Comparison of ENCODE assay signal across 1 cellular context in genomic region chr1:10704383-10704882, GRCh38.
TF ChIP-seq lines count a peak whose summit lies in the region.

No MANE protein-coding gene starts in this region.

TF ChIP-seq in H1, 55 proteins besides CTCF, POLR2A, EP300 and RAD21:
- TF ChIP-seq, protein P1, sequence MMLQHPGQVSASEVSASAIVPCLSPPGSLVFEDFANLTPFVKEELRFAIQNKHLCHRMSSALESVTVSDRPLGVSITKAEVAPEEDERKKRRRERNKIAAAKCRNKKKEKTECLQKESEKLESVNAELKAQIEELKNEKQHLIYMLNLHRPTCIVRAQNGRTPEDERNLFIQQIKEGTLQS (IDR thresholded peaks at IDR 0.05; ENCODE audit: insufficient read depth, low read depth, low read length), result no peak
- 0 out of 2 replicates have a peak, but pooled peaks have one; percentile 7 for TF ChIP-seq KDM1A (IDR thresholded peaks at IDR 0.05; ENCODE audit: borderline replicate concordance, low read length)
- peak; percentile 46; the same call in 1 of the 2 replicates for TF ChIP-seq POLR2AphosphoS5 (IDR thresholded peaks at IDR 0.05; ENCODE audit: low read depth, low read length)
- 0 out of 2 replicates have a peak, but pooled peaks have one; percentile 40 for TF ChIP-seq PHF8 (conservative IDR thresholded peaks at IDR 0.05; ENCODE audit: low read depth, low read length)
- no peak for TF ChIP-seq RXRA (IDR thresholded peaks at IDR 0.05; ENCODE audit: insufficient read depth, low read depth, low read length)
- TF ChIP-seq, protein P2, sequence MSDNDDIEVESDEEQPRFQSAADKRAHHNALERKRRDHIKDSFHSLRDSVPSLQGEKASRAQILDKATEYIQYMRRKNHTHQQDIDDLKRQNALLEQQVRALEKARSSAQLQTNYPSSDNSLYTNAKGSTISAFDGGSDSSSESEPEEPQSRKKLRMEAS (IDR thresholded peaks at IDR 0.05), result peak; percentile 21; the same call in 1 of the 2 replicates
- TF ChIP-seq, protein P3, sequence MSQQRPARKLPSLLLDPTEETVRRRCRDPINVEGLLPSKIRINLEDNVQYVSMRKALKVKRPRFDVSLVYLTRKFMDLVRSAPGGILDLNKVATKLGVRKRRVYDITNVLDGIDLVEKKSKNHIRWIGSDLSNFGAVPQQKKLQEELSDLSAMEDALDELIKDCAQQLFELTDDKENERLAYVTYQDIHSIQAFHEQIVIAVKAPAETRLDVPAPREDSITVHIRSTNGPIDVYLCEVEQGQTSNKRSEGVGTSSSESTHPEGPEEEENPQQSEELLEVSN (IDR thresholded peaks at IDR 0.05), result peak; percentile 34; the same call in 1 of the 2 replicates
- peak; percentile 39 for TF ChIP-seq KDM4A (IDR thresholded peaks at IDR 0.05; ENCODE audit: low read depth, low read length, severe bottlenecking)
- no peak for TF ChIP-seq SAP30 (IDR thresholded peaks at IDR 0.05; ENCODE audit: insufficient read depth, insufficient replicate concordance, low read length)
- TF ChIP-seq, protein P4, sequence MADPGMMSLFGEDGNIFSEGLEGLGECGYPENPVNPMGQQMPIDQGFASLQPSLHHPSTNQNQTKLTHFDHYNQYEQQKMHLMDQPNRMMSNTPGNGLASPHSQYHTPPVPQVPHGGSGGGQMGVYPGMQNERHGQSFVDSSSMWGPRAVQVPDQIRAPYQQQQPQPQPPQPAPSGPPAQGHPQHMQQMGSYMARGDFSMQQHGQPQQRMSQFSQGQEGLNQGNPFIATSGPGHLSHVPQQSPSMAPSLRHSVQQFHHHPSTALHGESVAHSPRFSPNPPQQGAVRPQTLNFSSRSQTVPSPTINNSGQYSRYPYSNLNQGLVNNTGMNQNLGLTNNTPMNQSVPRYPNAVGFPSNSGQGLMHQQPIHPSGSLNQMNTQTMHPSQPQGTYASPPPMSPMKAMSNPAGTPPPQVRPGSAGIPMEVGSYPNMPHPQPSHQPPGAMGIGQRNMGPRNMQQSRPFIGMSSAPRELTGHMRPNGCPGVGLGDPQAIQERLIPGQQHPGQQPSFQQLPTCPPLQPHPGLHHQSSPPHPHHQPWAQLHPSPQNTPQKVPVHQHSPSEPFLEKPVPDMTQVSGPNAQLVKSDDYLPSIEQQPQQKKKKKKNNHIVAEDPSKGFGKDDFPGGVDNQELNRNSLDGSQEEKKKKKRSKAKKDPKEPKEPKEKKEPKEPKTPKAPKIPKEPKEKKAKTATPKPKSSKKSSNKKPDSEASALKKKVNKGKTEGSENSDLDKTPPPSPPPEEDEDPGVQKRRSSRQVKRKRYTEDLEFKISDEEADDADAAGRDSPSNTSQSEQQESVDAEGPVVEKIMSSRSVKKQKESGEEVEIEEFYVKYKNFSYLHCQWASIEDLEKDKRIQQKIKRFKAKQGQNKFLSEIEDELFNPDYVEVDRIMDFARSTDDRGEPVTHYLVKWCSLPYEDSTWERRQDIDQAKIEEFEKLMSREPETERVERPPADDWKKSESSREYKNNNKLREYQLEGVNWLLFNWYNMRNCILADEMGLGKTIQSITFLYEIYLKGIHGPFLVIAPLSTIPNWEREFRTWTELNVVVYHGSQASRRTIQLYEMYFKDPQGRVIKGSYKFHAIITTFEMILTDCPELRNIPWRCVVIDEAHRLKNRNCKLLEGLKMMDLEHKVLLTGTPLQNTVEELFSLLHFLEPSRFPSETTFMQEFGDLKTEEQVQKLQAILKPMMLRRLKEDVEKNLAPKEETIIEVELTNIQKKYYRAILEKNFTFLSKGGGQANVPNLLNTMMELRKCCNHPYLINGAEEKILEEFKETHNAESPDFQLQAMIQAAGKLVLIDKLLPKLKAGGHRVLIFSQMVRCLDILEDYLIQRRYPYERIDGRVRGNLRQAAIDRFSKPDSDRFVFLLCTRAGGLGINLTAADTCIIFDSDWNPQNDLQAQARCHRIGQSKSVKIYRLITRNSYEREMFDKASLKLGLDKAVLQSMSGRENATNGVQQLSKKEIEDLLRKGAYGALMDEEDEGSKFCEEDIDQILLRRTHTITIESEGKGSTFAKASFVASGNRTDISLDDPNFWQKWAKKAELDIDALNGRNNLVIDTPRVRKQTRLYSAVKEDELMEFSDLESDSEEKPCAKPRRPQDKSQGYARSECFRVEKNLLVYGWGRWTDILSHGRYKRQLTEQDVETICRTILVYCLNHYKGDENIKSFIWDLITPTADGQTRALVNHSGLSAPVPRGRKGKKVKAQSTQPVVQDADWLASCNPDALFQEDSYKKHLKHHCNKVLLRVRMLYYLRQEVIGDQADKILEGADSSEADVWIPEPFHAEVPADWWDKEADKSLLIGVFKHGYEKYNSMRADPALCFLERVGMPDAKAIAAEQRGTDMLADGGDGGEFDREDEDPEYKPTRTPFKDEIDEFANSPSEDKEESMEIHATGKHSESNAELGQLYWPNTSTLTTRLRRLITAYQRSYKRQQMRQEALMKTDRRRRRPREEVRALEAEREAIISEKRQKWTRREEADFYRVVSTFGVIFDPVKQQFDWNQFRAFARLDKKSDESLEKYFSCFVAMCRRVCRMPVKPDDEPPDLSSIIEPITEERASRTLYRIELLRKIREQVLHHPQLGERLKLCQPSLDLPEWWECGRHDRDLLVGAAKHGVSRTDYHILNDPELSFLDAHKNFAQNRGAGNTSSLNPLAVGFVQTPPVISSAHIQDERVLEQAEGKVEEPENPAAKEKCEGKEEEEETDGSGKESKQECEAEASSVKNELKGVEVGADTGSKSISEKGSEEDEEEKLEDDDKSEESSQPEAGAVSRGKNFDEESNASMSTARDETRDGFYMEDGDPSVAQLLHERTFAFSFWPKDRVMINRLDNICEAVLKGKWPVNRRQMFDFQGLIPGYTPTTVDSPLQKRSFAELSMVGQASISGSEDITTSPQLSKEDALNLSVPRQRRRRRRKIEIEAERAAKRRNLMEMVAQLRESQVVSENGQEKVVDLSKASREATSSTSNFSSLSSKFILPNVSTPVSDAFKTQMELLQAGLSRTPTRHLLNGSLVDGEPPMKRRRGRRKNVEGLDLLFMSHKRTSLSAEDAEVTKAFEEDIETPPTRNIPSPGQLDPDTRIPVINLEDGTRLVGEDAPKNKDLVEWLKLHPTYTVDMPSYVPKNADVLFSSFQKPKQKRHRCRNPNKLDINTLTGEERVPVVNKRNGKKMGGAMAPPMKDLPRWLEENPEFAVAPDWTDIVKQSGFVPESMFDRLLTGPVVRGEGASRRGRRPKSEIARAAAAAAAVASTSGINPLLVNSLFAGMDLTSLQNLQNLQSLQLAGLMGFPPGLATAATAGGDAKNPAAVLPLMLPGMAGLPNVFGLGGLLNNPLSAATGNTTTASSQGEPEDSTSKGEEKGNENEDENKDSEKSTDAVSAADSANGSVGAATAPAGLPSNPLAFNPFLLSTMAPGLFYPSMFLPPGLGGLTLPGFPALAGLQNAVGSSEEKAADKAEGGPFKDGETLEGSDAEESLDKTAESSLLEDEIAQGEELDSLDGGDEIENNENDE (IDR thresholded peaks at IDR 0.05; ENCODE audit: insufficient replicate concordance, low read length), result no peak
- TF ChIP-seq ASH2L (IDR thresholded peaks at IDR 0.05; ENCODE audit: low read length), result peak; percentile 84
- TF ChIP-seq SIRT6 (IDR thresholded peaks at IDR 0.05; ENCODE audit: low read length), result no peak
- no peak for TF ChIP-seq CTBP2 (IDR thresholded peaks at IDR 0.05; ENCODE audit: borderline replicate concordance, insufficient read depth, insufficient read length, low read length)
- TF ChIP-seq, protein P5, sequence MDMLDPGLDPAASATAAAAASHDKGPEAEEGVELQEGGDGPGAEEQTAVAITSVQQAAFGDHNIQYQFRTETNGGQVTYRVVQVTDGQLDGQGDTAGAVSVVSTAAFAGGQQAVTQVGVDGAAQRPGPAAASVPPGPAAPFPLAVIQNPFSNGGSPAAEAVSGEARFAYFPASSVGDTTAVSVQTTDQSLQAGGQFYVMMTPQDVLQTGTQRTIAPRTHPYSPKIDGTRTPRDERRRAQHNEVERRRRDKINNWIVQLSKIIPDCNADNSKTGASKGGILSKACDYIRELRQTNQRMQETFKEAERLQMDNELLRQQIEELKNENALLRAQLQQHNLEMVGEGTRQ (IDR thresholded peaks at IDR 0.05; ENCODE audit: low read length), result no peak
- no peak for TF ChIP-seq NANOG (IDR thresholded peaks at IDR 0.05; ENCODE audit: insufficient read depth, low read depth, low read length, poor library complexity, severe bottlenecking)
- TF ChIP-seq SIN3A (conservative IDR thresholded peaks at IDR 0.05 in 1 of 2, IDR thresholded peaks at IDR 0.05 in 1 of 2; ENCODE audit: low read depth in 1 of 2, low read length in 2 of 2), result 0 out of 4 replicates have a peak, but pooled peaks of 1 of the 2 experiments have one; percentile 43
- TF ChIP-seq SIX5 (IDR thresholded peaks at IDR 0.05; ENCODE audit: low read depth, low read length), result no peak
- no peak; the same call in 1 of the 2 replicates for TF ChIP-seq YY1 (IDR thresholded peaks at IDR 0.05; ENCODE audit: low read depth, low read length)
- TF ChIP-seq MAFK (IDR thresholded peaks at IDR 0.05; ENCODE audit: low read depth, low read length), result no peak
- TF ChIP-seq CHD1 (IDR thresholded peaks at IDR 0.05; ENCODE audit: low read depth, low read length), result no peak
- no peak for TF ChIP-seq HDAC6 (IDR thresholded peaks at IDR 0.05; ENCODE audit: low read depth, low read length)
- peak; percentile 69 for TF ChIP-seq CREB1 (IDR thresholded peaks at IDR 0.05)
- no peak for TF ChIP-seq JUN (IDR thresholded peaks at IDR 0.05; ENCODE audit: low read depth, low read length)
- TF ChIP-seq SP4 (IDR thresholded peaks at IDR 0.05; ENCODE audit: low read length), result no peak
- TF ChIP-seq HDAC2 (IDR thresholded peaks at IDR 0.05; ENCODE audit: borderline replicate concordance in 1 of 2, low read depth in 2 of 2, low read length in 2 of 2), result 0 out of 4 replicates have a peak, but pooled peaks of 1 of the 2 experiments have one; percentile 72
- no peak for TF ChIP-seq KDM5A (IDR thresholded peaks at IDR 0.05; ENCODE audit: low read length)
- TF ChIP-seq TEAD4 (IDR thresholded peaks at IDR 0.05; ENCODE audit: low read depth, low read length), result 0 out of 2 replicates have a peak, but pooled peaks have one; percentile 16
- TF ChIP-seq GABPA (IDR thresholded peaks at IDR 0.05; ENCODE audit: borderline replicate concordance, insufficient read depth, low read length), result peak; percentile 34; the same call in 1 of the 2 replicates
- TF ChIP-seq BACH1 (IDR thresholded peaks at IDR 0.05; ENCODE audit: low read length), result peak; percentile 55; the same call in 1 of the 2 replicates
